In the genomic region with DNA sequence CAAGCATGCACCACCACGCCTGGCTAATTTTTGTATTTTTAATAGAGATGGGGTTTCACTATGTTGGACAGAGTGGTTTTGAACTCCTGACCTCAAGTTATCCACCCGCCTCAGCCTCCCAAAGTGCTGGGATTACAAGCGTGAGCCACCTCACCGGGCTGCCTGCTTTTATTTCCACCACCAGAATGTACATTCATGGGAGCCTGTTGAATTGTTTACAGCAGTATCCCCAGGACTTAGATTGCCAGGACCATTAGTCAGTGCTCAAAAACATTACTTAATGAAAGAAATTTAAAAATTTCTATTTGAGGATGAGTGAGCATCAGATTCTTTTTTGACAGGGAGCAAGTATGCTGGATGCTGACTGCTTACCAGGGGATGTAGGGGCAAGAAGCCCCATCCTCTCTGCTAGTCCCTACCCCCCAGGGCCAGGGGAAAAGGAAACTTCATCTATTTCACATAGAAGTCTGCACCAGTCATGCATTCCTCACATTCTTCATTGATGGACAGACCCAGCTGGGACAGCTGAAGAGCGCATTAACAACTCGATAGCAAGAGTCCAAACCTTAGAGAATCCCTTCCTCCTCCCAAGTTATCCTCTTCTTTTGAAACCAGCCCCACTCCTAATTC, we compare ENCODE assay signal across 16 cellular contexts. TPM values are rescaled to one million over a fixed set of nuclear protein-coding genes. Genes with fewer than 3 reads are reported as not detected.
DNase-seq lines count a peak whose midpoint lies in the region; ATAC-seq and TF ChIP-seq lines count a peak whose summit lies in the region.
"Had no signal": no experiment of that assay in that cellular context is flagged by ENCODE, and none has a peak within 500 bp of the region (broad histone marks: within the 10 kb centered on the region; RNA-seq: fewer than 3 reads in every experiment).

No MANE protein-coding gene starts in this region.

- TF ChIP-seq CTCF in choroid plexus epithelial cell (conservative IDR thresholded peaks at IDR 0.05; ENCODE audit: low read depth, low read length), result no peak
- no peak for TF ChIP-seq CTCF in WERI-Rb-1 (IDR thresholded peaks at IDR 0.05; ENCODE audit: low read depth, low read length)

- H3K27me3 ChIP-seq in WERI-Rb-1 (ENCODE audit: insufficient read depth, low read depth, severe bottlenecking), result no peaks in the 10 kb centered on the region
- H3K27me3 ChIP-seq: BLaER1 had no signal

- no peak for ATAC-seq in stimulated activated naive CD8-positive, alpha-beta T cell treated with anti-CD3 and anti-CD28 coated beads, Interleukin-15, Interleukin-2, amounts not matched to agents 100 U/mL and 50 U/mL, for 24 hours
- ATAC-seq in GM21529 (IDR thresholded peaks at IDR 0.05; ENCODE audit: unreplicated experiment), result no peak
- ATAC-seq: activated CD4-positive, CD25-positive, alpha-beta regulatory T cell treated with anti-CD3 and anti-CD28 coated beads, Interleukin-2, amount 50 U/mL, for 24 hours; activated T-cell treated with anti-CD3 and anti-CD28 coated beads, Interleukin-2, amount 50 U/mL, for 4 hours; mucosa of descending colon; right lobe of liver had no signal

- H3K9me3 ChIP-seq in mesodermal cell (ENCODE audit: control insufficient read depth, low read length), result no peaks in the 10 kb centered on the region
- H3K9me3 ChIP-seq in WERI-Rb-1 (ENCODE audit: severe bottlenecking), result no peaks in the 10 kb centered on the region
- H3K9me3 ChIP-seq: BLaER1, mucosa of descending colon, right lobe of liver had no signal

- DNase-seq in AG20443 (ENCODE audit: low spot score) (peak; percentile 77), M059J (ENCODE audit: low read depth) (peak; percentile 93), choroid plexus epithelial cell (ENCODE audit: low read depth) (peak; percentile 89), OCI-M2 (lab: John Stamatoyannopoulos, UW; ENCODE audit: unreplicated experiment) (no peak), WERI-Rb-1 (no peak)
- DNase-seq in stimulated activated naive CD8-positive, alpha-beta T cell treated with anti-CD3 and anti-CD28 coated beads, Interleukin-15, Interleukin-2, amounts not matched to agents 100 U/mL and 50 U/mL, for 24 hours, result no peak
- DNase-seq: activated T-cell treated with anti-CD3 and anti-CD28 coated beads, Interleukin-2, amount 50 U/mL, for 4 hours; DND-41; mucosa of descending colon; NCI-H1105 treated with DMSO at 0.1 percent for 48 hours; right lobe of liver had no signal

- peak overlapping the region; percentile 63 for H3K27ac ChIP-seq in mesodermal cell (ENCODE audit: low read depth, low read length, severe bottlenecking)
- no peak overlapping the region for H3K27ac ChIP-seq in WERI-Rb-1
- H3K27ac ChIP-seq: BLaER1, right lobe of liver, SK-N-MC had no signal

- H3K4me1 ChIP-seq in mesodermal cell (ENCODE audit: control insufficient read depth, insufficient read depth, low read length, poor library complexity, severe bottlenecking), result peaks cover 3% of the 10 kb centered on the region
- H3K4me1 ChIP-seq: BLaER1 had no signal

- 63 to 69% methylated on average over 5 to 6 of the region's 6 CpGs for WGBS in mesodermal cell (ENCODE audit: insufficient coverage in 2 of 2), 2 experiments

- H3K4me3 ChIP-seq in choroid plexus epithelial cell (ENCODE audit: low read depth, low read length) (no peak overlapping the region), mesodermal cell (ENCODE audit: extremely low read depth, insufficient read depth, low read length, poor library complexity, severe bottlenecking) (no peak overlapping the region), WERI-Rb-1 (ENCODE audit: low read depth, low read length) (no peak overlapping the region)
- H3K4me3 ChIP-seq: BLaER1, mucosa of descending colon, right lobe of liver, SK-N-MC had no signal

- no peaks in the 10 kb centered on the region for H3K36me3 ChIP-seq in mesodermal cell (ENCODE audit: control insufficient read depth, insufficient read depth, low read length)
- no peaks in the 10 kb centered on the region for H3K36me3 ChIP-seq in WERI-Rb-1
- H3K36me3 ChIP-seq: BLaER1, right lobe of liver had no signal

RNA-seq across cellular contexts. Expression of a gene that starts 10.3 kb away (rescaled TPM):
- 29.9 and 51.1 TPM in 2 replicates for total RNA-seq in M059J (2014; rRNA removed; shearing (Covaris generic))
- polyA plus RNA-seq in mesodermal cell (2013, experiment 1 of 2), result 13.7 TPM
- 11.1 TPM for polyA plus RNA-seq in mesodermal cell (2013, experiment 2 of 2)

Comparison
In these comparisons a context has a peak if more than half of its experiments do, and no peak if none do; other contexts are left out.
1. DNase-seq: peak in AG20443 (single experiment), M059J (single experiment) and choroid plexus epithelial cell (single experiment); none in stimulated activated naive CD8-positive, alpha-beta T cell treated with anti-CD3 and anti-CD28 coated beads, Interleukin-15, Interleukin-2, amounts not matched to agents 100 U/mL and 50 U/mL, for 24 hours (single experiment), OCI-M2 (single experiment) and WERI-Rb-1 (single experiment).